ENCODE assay signal across 1 cellular context in genomic region chr10:72561745-72562166, GRCh38.
TF ChIP-seq lines count a peak whose summit lies in the region.

No MANE protein-coding gene starts in this region.

TF ChIP-seq in GM12878, 131 proteins besides CTCF, POLR2A, EP300 and RAD21 (continued from another document):
- TF ChIP-seq ELK1 (IDR thresholded peaks at IDR 0.05; ENCODE audit: low read depth, low read length) (no peak), SPI1 (IDR thresholded peaks at IDR 0.05; ENCODE audit: borderline replicate concordance, insufficient read depth, low read depth, low read length) (peak; percentile 81), E4F1 (IDR thresholded peaks at IDR 0.05; ENCODE audit: borderline replicate concordance, partially characterized antibody) (no peak), NFIC (IDR thresholded peaks at IDR 0.05; ENCODE audit: low read depth, low read length) (peak; percentile 62), BMI1 (IDR thresholded peaks at IDR 0.05; ENCODE audit: borderline replicate concordance) (peak; percentile 23; the same call in 1 of the 2 replicates), RCOR1 (conservative IDR thresholded peaks at IDR 0.05; ENCODE audit: low read depth, low read length) (no peak), IKZF2 (IDR thresholded peaks at IDR 0.05) (peak in 1 of 2 experiments; percentile 60; a peak in 3 of 4 replicates), NBN (IDR thresholded peaks at IDR 0.05) (0 out of 2 replicates have a peak, but pooled peaks have one; percentile 63), TBL1XR1 (IDR thresholded peaks at IDR 0.05; ENCODE audit: low read depth, low read length) (0 out of 2 replicates have a peak, but pooled peaks have one; percentile 37), E2F4 (IDR thresholded peaks at IDR 0.05; ENCODE audit: low read depth, low read length) (no peak), RUNX3 (IDR thresholded peaks at IDR 0.05; ENCODE audit: low read length) (peak; percentile 79), SKIL (IDR thresholded peaks at IDR 0.05; ENCODE audit: low read depth, poor library complexity, severe bottlenecking) (peak; percentile 70), LARP7 (IDR thresholded peaks at IDR 0.05) (no peak), NFYA (IDR thresholded peaks at IDR 0.05; ENCODE audit: borderline replicate concordance, low read depth, low read length) (no peak), CBX5 (IDR thresholded peaks at IDR 0.05; ENCODE audit: low read depth) (no peak), PML (IDR thresholded peaks at IDR 0.05; ENCODE audit: low read length) (no peak), MXI1 (IDR thresholded peaks at IDR 0.05; ENCODE audit: low read depth, low read length) (no peak), MEF2A (IDR thresholded peaks at IDR 0.05; ENCODE audit: insufficient read depth, low read depth, low read length) (peak; percentile 66; the same call in 1 of the 2 replicates), FOXM1 (IDR thresholded peaks at IDR 0.05; ENCODE audit: low read depth, low read length) (peak; percentile 60; the same call in 1 of the 2 replicates), TCF3 (IDR thresholded peaks at IDR 0.05; ENCODE audit: borderline replicate concordance, insufficient read depth, low read depth, low read length) (no peak), NRF1 (conservative IDR thresholded peaks at IDR 0.05; ENCODE audit: low read depth, low read length) (no peak), HSF1 (IDR thresholded peaks at IDR 0.05; ENCODE audit: low read depth, low read length) (no peak), CBFB (IDR thresholded peaks at IDR 0.05; ENCODE audit: low read depth) (peak; percentile 43; the same call in 1 of the 2 replicates), JUND (IDR thresholded peaks at IDR 0.05; ENCODE audit: low read depth, low read length) (no peak), SREBF2 (IDR thresholded peaks at IDR 0.05; ENCODE audit: low read length) (no peak), GABPA (IDR thresholded peaks at IDR 0.05; ENCODE audit: low read depth) (no peak), IKZF1 (conservative IDR thresholded peaks at IDR 0.05) (0 out of 2 replicates have a peak, but pooled peaks have one; percentile 21), ETV6 (conservative IDR thresholded peaks at IDR 0.05 in 1 of 2, IDR thresholded peaks at IDR 0.05 in 1 of 2; ENCODE audit: borderline replicate concordance in 1 of 2, low read depth in 1 of 2) (peak in 1 of 2 experiments; percentile 9; a peak in 1 of 4 replicates), POLR2AphosphoS5 (IDR thresholded peaks at IDR 0.05; ENCODE audit: low read length) (no peak), STAT1 (conservative IDR thresholded peaks at IDR 0.05) (no peak), TARDBP (IDR thresholded peaks at IDR 0.05; ENCODE audit: borderline replicate concordance) (no peak), ZNF207 (IDR thresholded peaks at IDR 0.05; ENCODE audit: borderline replicate concordance) (no peak), ASH2L (IDR thresholded peaks at IDR 0.05; ENCODE audit: borderline replicate concordance, low read depth) (no peak), CREM (IDR thresholded peaks at IDR 0.05; ENCODE audit: low read depth) (peak; percentile 42; the same call in 1 of the 2 replicates), CREB1 (IDR thresholded peaks at IDR 0.05; ENCODE audit: low read depth) (peak; percentile 35; the same call in 1 of the 2 replicates)
- TF ChIP-seq, protein P1, sequence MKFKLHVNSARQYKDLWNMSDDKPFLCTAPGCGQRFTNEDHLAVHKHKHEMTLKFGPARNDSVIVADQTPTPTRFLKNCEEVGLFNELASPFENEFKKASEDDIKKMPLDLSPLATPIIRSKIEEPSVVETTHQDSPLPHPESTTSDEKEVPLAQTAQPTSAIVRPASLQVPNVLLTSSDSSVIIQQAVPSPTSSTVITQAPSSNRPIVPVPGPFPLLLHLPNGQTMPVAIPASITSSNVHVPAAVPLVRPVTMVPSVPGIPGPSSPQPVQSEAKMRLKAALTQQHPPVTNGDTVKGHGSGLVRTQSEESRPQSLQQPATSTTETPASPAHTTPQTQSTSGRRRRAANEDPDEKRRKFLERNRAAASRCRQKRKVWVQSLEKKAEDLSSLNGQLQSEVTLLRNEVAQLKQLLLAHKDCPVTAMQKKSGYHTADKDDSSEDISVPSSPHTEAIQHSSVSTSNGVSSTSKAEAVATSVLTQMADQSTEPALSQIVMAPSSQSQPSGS (IDR thresholded peaks at IDR 0.05; ENCODE audit: low read length), result peak; percentile 71
- TF ChIP-seq, protein P2, sequence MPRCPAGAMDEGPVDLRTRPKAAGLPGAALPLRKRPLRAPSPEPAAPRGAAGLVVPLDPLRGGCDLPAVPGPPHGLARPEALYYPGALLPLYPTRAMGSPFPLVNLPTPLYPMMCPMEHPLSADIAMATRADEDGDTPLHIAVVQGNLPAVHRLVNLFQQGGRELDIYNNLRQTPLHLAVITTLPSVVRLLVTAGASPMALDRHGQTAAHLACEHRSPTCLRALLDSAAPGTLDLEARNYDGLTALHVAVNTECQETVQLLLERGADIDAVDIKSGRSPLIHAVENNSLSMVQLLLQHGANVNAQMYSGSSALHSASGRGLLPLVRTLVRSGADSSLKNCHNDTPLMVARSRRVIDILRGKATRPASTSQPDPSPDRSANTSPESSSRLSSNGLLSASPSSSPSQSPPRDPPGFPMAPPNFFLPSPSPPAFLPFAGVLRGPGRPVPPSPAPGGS (IDR thresholded peaks at IDR 0.05; ENCODE audit: borderline replicate concordance, insufficient read depth, low read depth, low read length, poor library complexity, severe bottlenecking), result peak; percentile 45
- TF ChIP-seq, protein P3, sequence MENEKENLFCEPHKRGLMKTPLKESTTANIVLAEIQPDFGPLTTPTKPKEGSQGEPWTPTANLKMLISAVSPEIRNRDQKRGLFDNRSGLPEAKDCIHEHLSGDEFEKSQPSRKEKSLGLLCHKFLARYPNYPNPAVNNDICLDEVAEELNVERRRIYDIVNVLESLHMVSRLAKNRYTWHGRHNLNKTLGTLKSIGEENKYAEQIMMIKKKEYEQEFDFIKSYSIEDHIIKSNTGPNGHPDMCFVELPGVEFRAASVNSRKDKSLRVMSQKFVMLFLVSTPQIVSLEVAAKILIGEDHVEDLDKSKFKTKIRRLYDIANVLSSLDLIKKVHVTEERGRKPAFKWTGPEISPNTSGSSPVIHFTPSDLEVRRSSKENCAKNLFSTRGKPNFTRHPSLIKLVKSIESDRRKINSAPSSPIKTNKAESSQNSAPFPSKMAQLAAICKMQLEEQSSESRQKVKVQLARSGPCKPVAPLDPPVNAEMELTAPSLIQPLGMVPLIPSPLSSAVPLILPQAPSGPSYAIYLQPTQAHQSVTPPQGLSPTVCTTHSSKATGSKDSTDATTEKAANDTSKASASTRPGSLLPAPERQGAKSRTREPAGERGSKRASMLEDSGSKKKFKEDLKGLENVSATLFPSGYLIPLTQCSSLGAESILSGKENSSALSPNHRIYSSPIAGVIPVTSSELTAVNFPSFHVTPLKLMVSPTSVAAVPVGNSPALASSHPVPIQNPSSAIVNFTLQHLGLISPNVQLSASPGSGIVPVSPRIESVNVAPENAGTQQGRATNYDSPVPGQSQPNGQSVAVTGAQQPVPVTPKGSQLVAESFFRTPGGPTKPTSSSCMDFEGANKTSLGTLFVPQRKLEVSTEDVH (IDR thresholded peaks at IDR 0.05; ENCODE audit: low read depth, partially characterized antibody), result no peak
- TF ChIP-seq, protein P4, sequence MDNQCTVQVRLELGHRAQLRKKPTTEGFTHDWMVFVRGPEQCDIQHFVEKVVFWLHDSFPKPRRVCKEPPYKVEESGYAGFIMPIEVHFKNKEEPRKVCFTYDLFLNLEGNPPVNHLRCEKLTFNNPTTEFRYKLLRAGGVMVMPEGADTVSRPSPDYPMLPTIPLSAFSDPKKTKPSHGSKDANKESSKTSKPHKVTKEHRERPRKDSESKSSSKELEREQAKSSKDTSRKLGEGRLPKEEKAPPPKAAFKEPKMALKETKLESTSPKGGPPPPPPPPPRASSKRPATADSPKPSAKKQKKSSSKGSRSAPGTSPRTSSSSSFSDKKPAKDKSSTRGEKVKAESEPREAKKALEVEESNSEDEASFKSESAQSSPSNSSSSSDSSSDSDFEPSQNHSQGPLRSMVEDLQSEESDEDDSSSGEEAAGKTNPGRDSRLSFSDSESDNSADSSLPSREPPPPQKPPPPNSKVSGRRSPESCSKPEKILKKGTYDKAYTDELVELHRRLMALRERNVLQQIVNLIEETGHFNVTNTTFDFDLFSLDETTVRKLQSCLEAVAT (IDR thresholded peaks at IDR 0.05), result 0 out of 2 replicates have a peak, but pooled peaks have one; percentile 32
- TF ChIP-seq, protein P5, sequence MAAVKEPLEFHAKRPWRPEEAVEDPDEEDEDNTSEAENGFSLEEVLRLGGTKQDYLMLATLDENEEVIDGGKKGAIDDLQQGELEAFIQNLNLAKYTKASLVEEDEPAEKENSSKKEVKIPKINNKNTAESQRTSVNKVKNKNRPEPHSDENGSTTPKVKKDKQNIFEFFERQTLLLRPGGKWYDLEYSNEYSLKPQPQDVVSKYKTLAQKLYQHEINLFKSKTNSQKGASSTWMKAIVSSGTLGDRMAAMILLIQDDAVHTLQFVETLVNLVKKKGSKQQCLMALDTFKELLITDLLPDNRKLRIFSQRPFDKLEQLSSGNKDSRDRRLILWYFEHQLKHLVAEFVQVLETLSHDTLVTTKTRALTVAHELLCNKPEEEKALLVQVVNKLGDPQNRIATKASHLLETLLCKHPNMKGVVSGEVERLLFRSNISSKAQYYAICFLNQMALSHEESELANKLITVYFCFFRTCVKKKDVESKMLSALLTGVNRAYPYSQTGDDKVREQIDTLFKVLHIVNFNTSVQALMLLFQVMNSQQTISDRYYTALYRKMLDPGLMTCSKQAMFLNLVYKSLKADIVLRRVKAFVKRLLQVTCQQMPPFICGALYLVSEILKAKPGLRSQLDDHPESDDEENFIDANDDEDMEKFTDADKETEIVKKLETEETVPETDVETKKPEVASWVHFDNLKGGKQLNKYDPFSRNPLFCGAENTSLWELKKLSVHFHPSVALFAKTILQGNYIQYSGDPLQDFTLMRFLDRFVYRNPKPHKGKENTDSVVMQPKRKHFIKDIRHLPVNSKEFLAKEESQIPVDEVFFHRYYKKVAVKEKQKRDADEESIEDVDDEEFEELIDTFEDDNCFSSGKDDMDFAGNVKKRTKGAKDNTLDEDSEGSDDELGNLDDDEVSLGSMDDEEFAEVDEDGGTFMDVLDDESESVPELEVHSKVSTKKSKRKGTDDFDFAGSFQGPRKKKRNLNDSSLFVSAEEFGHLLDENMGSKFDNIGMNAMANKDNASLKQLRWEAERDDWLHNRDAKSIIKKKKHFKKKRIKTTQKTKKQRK (IDR thresholded peaks at IDR 0.05; ENCODE audit: low read depth, low read length), result no peak
TF ChIP-seq in GM12878: peak in this region for 23.
